ENCODE assay signal across 1 cellular context in the genomic region with DNA sequence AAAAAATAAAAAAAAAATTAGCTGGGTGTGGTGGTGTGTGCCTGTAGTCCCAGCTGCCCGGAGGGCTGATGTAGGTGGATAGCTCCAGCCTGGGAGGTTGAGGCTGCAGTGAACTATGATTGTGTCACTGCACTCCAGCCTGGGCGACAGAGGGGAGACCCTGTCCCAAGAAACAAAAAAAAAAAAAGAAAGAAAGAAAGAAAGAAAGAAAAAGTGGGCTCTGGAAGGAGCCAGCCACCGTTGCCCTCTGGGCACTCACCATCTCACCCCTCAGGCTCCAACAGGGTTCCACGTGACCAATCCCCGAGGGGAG.
TF ChIP-seq lines count a peak whose summit lies in the region.

No MANE protein-coding gene starts in this region.

TF ChIP-seq in GM12878, 131 proteins besides CTCF, POLR2A, EP300 and RAD21 (continued from another document):
- TF ChIP-seq, protein P1, sequence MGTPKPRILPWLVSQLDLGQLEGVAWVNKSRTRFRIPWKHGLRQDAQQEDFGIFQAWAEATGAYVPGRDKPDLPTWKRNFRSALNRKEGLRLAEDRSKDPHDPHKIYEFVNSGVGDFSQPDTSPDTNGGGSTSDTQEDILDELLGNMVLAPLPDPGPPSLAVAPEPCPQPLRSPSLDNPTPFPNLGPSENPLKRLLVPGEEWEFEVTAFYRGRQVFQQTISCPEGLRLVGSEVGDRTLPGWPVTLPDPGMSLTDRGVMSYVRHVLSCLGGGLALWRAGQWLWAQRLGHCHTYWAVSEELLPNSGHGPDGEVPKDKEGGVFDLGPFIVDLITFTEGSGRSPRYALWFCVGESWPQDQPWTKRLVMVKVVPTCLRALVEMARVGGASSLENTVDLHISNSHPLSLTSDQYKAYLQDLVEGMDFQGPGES (IDR thresholded peaks at IDR 0.05), result no peak
- TF ChIP-seq, protein P2, sequence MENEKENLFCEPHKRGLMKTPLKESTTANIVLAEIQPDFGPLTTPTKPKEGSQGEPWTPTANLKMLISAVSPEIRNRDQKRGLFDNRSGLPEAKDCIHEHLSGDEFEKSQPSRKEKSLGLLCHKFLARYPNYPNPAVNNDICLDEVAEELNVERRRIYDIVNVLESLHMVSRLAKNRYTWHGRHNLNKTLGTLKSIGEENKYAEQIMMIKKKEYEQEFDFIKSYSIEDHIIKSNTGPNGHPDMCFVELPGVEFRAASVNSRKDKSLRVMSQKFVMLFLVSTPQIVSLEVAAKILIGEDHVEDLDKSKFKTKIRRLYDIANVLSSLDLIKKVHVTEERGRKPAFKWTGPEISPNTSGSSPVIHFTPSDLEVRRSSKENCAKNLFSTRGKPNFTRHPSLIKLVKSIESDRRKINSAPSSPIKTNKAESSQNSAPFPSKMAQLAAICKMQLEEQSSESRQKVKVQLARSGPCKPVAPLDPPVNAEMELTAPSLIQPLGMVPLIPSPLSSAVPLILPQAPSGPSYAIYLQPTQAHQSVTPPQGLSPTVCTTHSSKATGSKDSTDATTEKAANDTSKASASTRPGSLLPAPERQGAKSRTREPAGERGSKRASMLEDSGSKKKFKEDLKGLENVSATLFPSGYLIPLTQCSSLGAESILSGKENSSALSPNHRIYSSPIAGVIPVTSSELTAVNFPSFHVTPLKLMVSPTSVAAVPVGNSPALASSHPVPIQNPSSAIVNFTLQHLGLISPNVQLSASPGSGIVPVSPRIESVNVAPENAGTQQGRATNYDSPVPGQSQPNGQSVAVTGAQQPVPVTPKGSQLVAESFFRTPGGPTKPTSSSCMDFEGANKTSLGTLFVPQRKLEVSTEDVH (IDR thresholded peaks at IDR 0.05; ENCODE audit: low read depth, partially characterized antibody), result no peak
- TF ChIP-seq SPI1 (IDR thresholded peaks at IDR 0.05; ENCODE audit: borderline replicate concordance, insufficient read depth, low read depth, low read length), result no peak
- no peak for TF ChIP-seq NR2F1 (conservative IDR thresholded peaks at IDR 0.05)
- TF ChIP-seq YY1 (IDR thresholded peaks at IDR 0.05; ENCODE audit: low read depth, low read length), result no peak
- no peak for TF ChIP-seq SUZ12 (IDR thresholded peaks at IDR 0.05; ENCODE audit: unreplicated experiment)
- TF ChIP-seq TBL1XR1 (IDR thresholded peaks at IDR 0.05; ENCODE audit: low read depth, low read length), result no peak
- no peak for TF ChIP-seq BMI1 (IDR thresholded peaks at IDR 0.05; ENCODE audit: borderline replicate concordance)
- TF ChIP-seq DPF2 (IDR thresholded peaks at IDR 0.05), result no peak
- TF ChIP-seq, protein P3, sequence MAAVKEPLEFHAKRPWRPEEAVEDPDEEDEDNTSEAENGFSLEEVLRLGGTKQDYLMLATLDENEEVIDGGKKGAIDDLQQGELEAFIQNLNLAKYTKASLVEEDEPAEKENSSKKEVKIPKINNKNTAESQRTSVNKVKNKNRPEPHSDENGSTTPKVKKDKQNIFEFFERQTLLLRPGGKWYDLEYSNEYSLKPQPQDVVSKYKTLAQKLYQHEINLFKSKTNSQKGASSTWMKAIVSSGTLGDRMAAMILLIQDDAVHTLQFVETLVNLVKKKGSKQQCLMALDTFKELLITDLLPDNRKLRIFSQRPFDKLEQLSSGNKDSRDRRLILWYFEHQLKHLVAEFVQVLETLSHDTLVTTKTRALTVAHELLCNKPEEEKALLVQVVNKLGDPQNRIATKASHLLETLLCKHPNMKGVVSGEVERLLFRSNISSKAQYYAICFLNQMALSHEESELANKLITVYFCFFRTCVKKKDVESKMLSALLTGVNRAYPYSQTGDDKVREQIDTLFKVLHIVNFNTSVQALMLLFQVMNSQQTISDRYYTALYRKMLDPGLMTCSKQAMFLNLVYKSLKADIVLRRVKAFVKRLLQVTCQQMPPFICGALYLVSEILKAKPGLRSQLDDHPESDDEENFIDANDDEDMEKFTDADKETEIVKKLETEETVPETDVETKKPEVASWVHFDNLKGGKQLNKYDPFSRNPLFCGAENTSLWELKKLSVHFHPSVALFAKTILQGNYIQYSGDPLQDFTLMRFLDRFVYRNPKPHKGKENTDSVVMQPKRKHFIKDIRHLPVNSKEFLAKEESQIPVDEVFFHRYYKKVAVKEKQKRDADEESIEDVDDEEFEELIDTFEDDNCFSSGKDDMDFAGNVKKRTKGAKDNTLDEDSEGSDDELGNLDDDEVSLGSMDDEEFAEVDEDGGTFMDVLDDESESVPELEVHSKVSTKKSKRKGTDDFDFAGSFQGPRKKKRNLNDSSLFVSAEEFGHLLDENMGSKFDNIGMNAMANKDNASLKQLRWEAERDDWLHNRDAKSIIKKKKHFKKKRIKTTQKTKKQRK (IDR thresholded peaks at IDR 0.05; ENCODE audit: low read depth, low read length), result no peak
- no peak for TF ChIP-seq SMAD1 (IDR thresholded peaks at IDR 0.05; ENCODE audit: low read depth, partially characterized antibody)
- TF ChIP-seq PAX5 (IDR thresholded peaks at IDR 0.05; ENCODE audit: borderline replicate concordance, low read depth, low read length), result no peak
- no peak for TF ChIP-seq YBX1 (IDR thresholded peaks at IDR 0.05)
- no peak for TF ChIP-seq ZNF622 (IDR thresholded peaks at IDR 0.05)
- TF ChIP-seq, protein P4, sequence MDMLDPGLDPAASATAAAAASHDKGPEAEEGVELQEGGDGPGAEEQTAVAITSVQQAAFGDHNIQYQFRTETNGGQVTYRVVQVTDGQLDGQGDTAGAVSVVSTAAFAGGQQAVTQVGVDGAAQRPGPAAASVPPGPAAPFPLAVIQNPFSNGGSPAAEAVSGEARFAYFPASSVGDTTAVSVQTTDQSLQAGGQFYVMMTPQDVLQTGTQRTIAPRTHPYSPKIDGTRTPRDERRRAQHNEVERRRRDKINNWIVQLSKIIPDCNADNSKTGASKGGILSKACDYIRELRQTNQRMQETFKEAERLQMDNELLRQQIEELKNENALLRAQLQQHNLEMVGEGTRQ (IDR thresholded peaks at IDR 0.05; ENCODE audit: borderline replicate concordance, low read depth, low read length), result no peak
